In genomic region chr15:91867581-91868026, GRCh38 we compare ENCODE assay signal across 1 cellular context.
TF ChIP-seq lines count a peak whose summit lies in the region.

No MANE protein-coding gene starts in this region.

TF ChIP-seq in HepG2, 621 proteins besides CTCF, POLR2A, EP300 and RAD21:
- TF ChIP-seq KDM5B (CRISPR knock-in tag; IDR thresholded peaks at IDR 0.05; ENCODE audit: borderline replicate concordance) (no peak), PHB2 (IDR thresholded peaks at IDR 0.05; ENCODE audit: partially characterized antibody) (no peak), FOXP1 (IDR thresholded peaks at IDR 0.05) (no peak), FOXP1 (CRISPR knock-in tag; IDR thresholded peaks at IDR 0.05) (no peak)
- TF ChIP-seq, protein P1, sequence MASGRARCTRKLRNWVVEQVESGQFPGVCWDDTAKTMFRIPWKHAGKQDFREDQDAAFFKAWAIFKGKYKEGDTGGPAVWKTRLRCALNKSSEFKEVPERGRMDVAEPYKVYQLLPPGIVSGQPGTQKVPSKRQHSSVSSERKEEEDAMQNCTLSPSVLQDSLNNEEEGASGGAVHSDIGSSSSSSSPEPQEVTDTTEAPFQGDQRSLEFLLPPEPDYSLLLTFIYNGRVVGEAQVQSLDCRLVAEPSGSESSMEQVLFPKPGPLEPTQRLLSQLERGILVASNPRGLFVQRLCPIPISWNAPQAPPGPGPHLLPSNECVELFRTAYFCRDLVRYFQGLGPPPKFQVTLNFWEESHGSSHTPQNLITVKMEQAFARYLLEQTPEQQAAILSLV (CRISPR knock-in tag; IDR thresholded peaks at IDR 0.05; ENCODE audit: borderline replicate concordance) = no peak
- TF ChIP-seq, protein P2, sequence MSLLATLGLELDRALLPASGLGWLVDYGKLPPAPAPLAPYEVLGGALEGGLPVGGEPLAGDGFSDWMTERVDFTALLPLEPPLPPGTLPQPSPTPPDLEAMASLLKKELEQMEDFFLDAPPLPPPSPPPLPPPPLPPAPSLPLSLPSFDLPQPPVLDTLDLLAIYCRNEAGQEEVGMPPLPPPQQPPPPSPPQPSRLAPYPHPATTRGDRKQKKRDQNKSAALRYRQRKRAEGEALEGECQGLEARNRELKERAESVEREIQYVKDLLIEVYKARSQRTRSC (CRISPR knock-in tag; IDR thresholded peaks at IDR 0.05; ENCODE audit: low read depth) = no peak
TF ChIP-seq in HepG2: peak in this region for 0.
